19 cellular contexts compared by ENCODE assay signal in genomic region chr3:81500039-81500438, GRCh38.
DNase-seq lines count a peak whose midpoint lies in the region; ATAC-seq and TF ChIP-seq lines count a peak whose summit lies in the region.
"Had no signal": no experiment of that assay in that cellular context is flagged by ENCODE, and none has a peak within 500 bp of the region (broad histone marks: within the 10 kb centered on the region; RNA-seq: fewer than 3 reads in every experiment).

No MANE protein-coding gene starts in this region.

- no peaks in the 10 kb centered on the region for H3K79me2 ChIP-seq in OCI-LY3 (ENCODE audit: low read length)

- H3K27me3 ChIP-seq in OCI-LY3 (ENCODE audit: low read depth, low read length) = no peaks in the 10 kb centered on the region
- H3K27me3 ChIP-seq: SJCRH30, suprapubic skin had no signal

- H3K9me3 Mint-ChIP-seq in mesothelial cell of epicardium = peaks cover 16% of the 10 kb centered on the region
- H3K9me3 Mint-ChIP-seq: central memory CD8-positive, alpha-beta T cell had no signal

- DNase-seq in GOT3 (lab: John Stamatoyannopoulos, UW) (no peak), activated T-cell treated with anti-CD3 and anti-CD28 coated beads for 4 hours (no peak), mesothelial cell of epicardium (ENCODE audit: low spot score in 2 of 2, unreplicated experiment in 2 of 2) (no peak), left ventricle myocardium superior (no peak)
- DNase-seq: activated CD4-positive, alpha-beta T cell treated with anti-CD3 and anti-CD28 coated beads for 4 hours; activated T-cell treated with anti-CD3 and anti-CD28 coated beads, Interleukin-2, amount 50 U/mL, for 1 hour; KBM-7; NCI-H1105 treated with DMSO at 0.1 percent for 48 hours; NCI-H226; retina; SJCRH30; T-helper 9 cell had no signal

- H3K4me3 ChIP-seq in OCI-LY3 (ENCODE audit: low read length) = no peak overlapping the region
- H3K4me3 ChIP-seq: SJCRH30, suprapubic skin had no signal

- H3K4me1 Mint-ChIP-seq in mesothelial cell of epicardium = peaks cover 27% of the 10 kb centered on the region
- H3K4me1 Mint-ChIP-seq: central memory CD8-positive, alpha-beta T cell; neural crest cell had no signal

- no peak overlapping the region for H3K27ac Mint-ChIP-seq in mesothelial cell of epicardium

- no peaks in the 10 kb centered on the region for H4K20me1 ChIP-seq in OCI-LY3 (ENCODE audit: insufficient read depth, low read length)

- intact Hi-C loops in left ventricle myocardium superior (cut with micrococcal nuclease) = no loop called here

- no peak overlapping the region for H3K9ac ChIP-seq in OCI-LY3 (ENCODE audit: low read length)

- H3K36me3 ChIP-seq in OCI-LY3 (replicated peaks; ENCODE audit: low read depth, low read length) = peaks cover 18% of the 10 kb centered on the region
- H3K36me3 ChIP-seq: SJCRH30, suprapubic skin had no signal

- ATAC-seq in GM18907 (IDR thresholded peaks at IDR 0.05; ENCODE audit: unreplicated experiment) = peak; percentile 75
- peak; percentile 91 for ATAC-seq in GM21529 (IDR thresholded peaks at IDR 0.05; ENCODE audit: unreplicated experiment)
- ATAC-seq in HG03045 (IDR thresholded peaks at IDR 0.05; ENCODE audit: unreplicated experiment) = peak; percentile 96
- no peak for ATAC-seq in left ventricle myocardium superior

- no peaks in the 10 kb centered on the region for H3K36me3 Mint-ChIP-seq in mesothelial cell of epicardium

- no peak overlapping the region for H3K27ac ChIP-seq in OCI-LY3 (ENCODE audit: low read length)
- H3K27ac ChIP-seq: SJCRH30, suprapubic skin had no signal

- peak overlapping the region; percentile 17; the same call in 1 of the 2 replicates for H3K4me2 ChIP-seq in OCI-LY3 (ENCODE audit: low read length)

- H3K9me3 ChIP-seq in OCI-LY3 (ENCODE audit: insufficient read depth, low read length) = 0 out of 2 replicates have a peak, but pooled peaks cover 4% of the 10 kb centered on the region
- H3K9me3 ChIP-seq: SJCRH30, suprapubic skin had no signal

- TF ChIP-seq CTCF in OCI-LY3 (IDR thresholded peaks at IDR 0.05; ENCODE audit: low read depth, low read length) (no peak), mesothelial cell of epicardium (IDR thresholded peaks at IDR 0.05; ENCODE audit: unreplicated experiment) (no peak)

- peaks cover 13% of the 10 kb centered on the region for H3K4me1 ChIP-seq in OCI-LY3 (ENCODE audit: low read length)
- H3K4me1 ChIP-seq: SJCRH30, suprapubic skin had no signal

- no peak overlapping the region for H2AFZ ChIP-seq in OCI-LY3 (ENCODE audit: low read depth, low read length)

- H3K4me3 Mint-ChIP-seq in mesothelial cell of epicardium = no peak overlapping the region
- H3K4me3 Mint-ChIP-seq: central memory CD8-positive, alpha-beta T cell; neural crest cell had no signal

- no peaks in the 10 kb centered on the region for H3K27me3 Mint-ChIP-seq in mesothelial cell of epicardium (ENCODE audit: low read depth)
- H3K27me3 Mint-ChIP-seq: central memory CD8-positive, alpha-beta T cell had no signal
